Comparison of ENCODE assay signal across 17 cellular contexts in genomic region chr2:199303814-199304213, GRCh38.
DNase-seq lines count a peak whose midpoint lies in the region; ATAC-seq and TF ChIP-seq lines count a peak whose summit lies in the region.
"Had no signal": no experiment of that assay in that cellular context is flagged by ENCODE, and none has a peak within 500 bp of the region (broad histone marks: within the 10 kb centered on the region; RNA-seq: fewer than 3 reads in every experiment).

No MANE protein-coding gene starts in this region.

- no peaks in the 10 kb centered on the region for H3K9me3 ChIP-seq in lower lobe of right lung
- H3K9me3 ChIP-seq: BE2C, HAP-1 had no signal

- ATAC-seq in lower lobe of right lung (no peak), HG03432 (IDR thresholded peaks at IDR 0.05; ENCODE audit: unreplicated experiment) (no peak)
- ATAC-seq: naive thymus-derived CD8-positive, alpha-beta T cell; SK-N-SH treated with all-trans-retinoic acid at 6 μM for 48 hours; stimulated activated naive CD8-positive, alpha-beta T cell treated with anti-CD3 and anti-CD28 coated beads, Interleukin-15, Interleukin-2, amounts not matched to agents 100 U/mL and 50 U/mL, for 24 hours had no signal

- H3K27ac ChIP-seq in lower lobe of right lung: no peak overlapping the region

- intact Hi-C loops in lower lobe of right lung (cut with DNase I): no loop called here

- H3K36me3 Mint-ChIP-seq in chondrocyte (ENCODE audit: low read depth): peaks cover 4% of the 10 kb centered on the region
- H3K36me3 Mint-ChIP-seq: activated CD4-positive, alpha-beta memory T cell treated with anti-CD3 and anti-CD28 coated beads for 36 hours; activated naive CD4-positive, alpha-beta T cell treated with anti-CD3 and anti-CD28 coated beads, Interleukin-2, amount 50 U/mL, for 24 hours; naive thymus-derived CD8-positive, alpha-beta T cell had no signal

- H3K9me3 Mint-ChIP-seq in chondrocyte (ENCODE audit: low read depth): no peaks in the 10 kb centered on the region
- H3K9me3 Mint-ChIP-seq: activated CD4-positive, alpha-beta memory T cell treated with anti-CD3 and anti-CD28 coated beads for 36 hours; activated naive CD4-positive, alpha-beta T cell treated with anti-CD3 and anti-CD28 coated beads, Interleukin-2, amount 50 U/mL, for 24 hours; naive thymus-derived CD8-positive, alpha-beta T cell had no signal

- no peak overlapping the region for H3K4me3 ChIP-seq in lower lobe of right lung
- H3K4me3 ChIP-seq: HAP-1 had no signal

- no peaks in the 10 kb centered on the region for H3K36me3 ChIP-seq in lower lobe of right lung
- H3K36me3 ChIP-seq: BE2C, HAP-1 had no signal

- H3K4me1 ChIP-seq in lower lobe of right lung: no peaks in the 10 kb centered on the region
- H3K4me1 ChIP-seq: HAP-1 had no signal

- no peaks in the 10 kb centered on the region for H3K27me3 ChIP-seq in lower lobe of right lung (ENCODE audit: low read depth)
- H3K27me3 ChIP-seq: BE2C had no signal

- peaks cover 11% of the 10 kb centered on the region for H3K4me1 Mint-ChIP-seq in chondrocyte (ENCODE audit: low read depth)
- H3K4me1 Mint-ChIP-seq: activated naive CD4-positive, alpha-beta T cell treated with anti-CD3 and anti-CD28 coated beads, Interleukin-2, amount 50 U/mL, for 24 hours; naive thymus-derived CD8-positive, alpha-beta T cell had no signal

- H3K27me3 Mint-ChIP-seq in chondrocyte (ENCODE audit: low read depth): no peaks in the 10 kb centered on the region
- H3K27me3 Mint-ChIP-seq: activated CD4-positive, alpha-beta memory T cell treated with anti-CD3 and anti-CD28 coated beads for 36 hours had no signal

- peak overlapping the region; percentile 61 for H3K27ac Mint-ChIP-seq in chondrocyte (ENCODE audit: unreplicated experiment)
- H3K27ac Mint-ChIP-seq: activated CD4-positive, alpha-beta memory T cell treated with anti-CD3 and anti-CD28 coated beads for 36 hours; activated naive CD4-positive, alpha-beta T cell treated with anti-CD3 and anti-CD28 coated beads, Interleukin-2, amount 50 U/mL, for 24 hours; naive thymus-derived CD8-positive, alpha-beta T cell had no signal

- DNase-seq in AG08396 (ENCODE audit: low spot score) (peak; percentile 86), M059J (ENCODE audit: low read depth) (peak; percentile 98), chondrocyte (ENCODE audit: low spot score) (no peak), lung microvascular endothelial cell (ENCODE audit: low read depth in 2 of 2) (peak; percentile 96 to 99), lower lobe of right lung (no peak), NCI-H526 (lab: John Stamatoyannopoulos, UW) (no peak)
- DNase-seq in stimulated activated CD4-positive, alpha-beta T cell treated with anti-CD3 and anti-CD28 coated beads, Interleukin-12 subunit alpha, Interleukin-12 subunit beta, amount 100 ng/mL, for 4 hours: no peak
- DNase-seq: activated CD4-positive, alpha-beta memory T cell treated with anti-CD3 and anti-CD28 coated beads for 36 hours; BE2C; GF-D8; naive thymus-derived CD8-positive, alpha-beta T cell; NCI-H446 treated with DMSO at 0.1 percent for 48 hours; stimulated activated naive CD8-positive, alpha-beta T cell treated with anti-CD3 and anti-CD28 coated beads, Interleukin-15, Interleukin-2, amounts not matched to agents 100 U/mL and 50 U/mL, for 24 hours had no signal

- H3K4me3 Mint-ChIP-seq in chondrocyte (ENCODE audit: unreplicated experiment): no peak overlapping the region
- H3K4me3 Mint-ChIP-seq: activated CD4-positive, alpha-beta memory T cell treated with anti-CD3 and anti-CD28 coated beads for 36 hours; activated naive CD4-positive, alpha-beta T cell treated with anti-CD3 and anti-CD28 coated beads, Interleukin-2, amount 50 U/mL, for 24 hours; naive thymus-derived CD8-positive, alpha-beta T cell had no signal

- no peak for TF ChIP-seq CTCF in chondrocyte (IDR thresholded peaks at IDR 0.05)
- TF ChIP-seq CTCF in lower lobe of right lung (IDR thresholded peaks at IDR 0.05): no peak

Comparison
In these comparisons a context has a peak if more than half of its experiments do, and no peak if none do; other contexts are left out.
1. DNase-seq: peak in AG08396 (single experiment), M059J (single experiment) and lung microvascular endothelial cell (2 of 2); none in chondrocyte (single experiment), lower lobe of right lung (single experiment), NCI-H526 (0 of 2) and stimulated activated CD4-positive, alpha-beta T cell treated with anti-CD3 and anti-CD28 coated beads, Interleukin-12 subunit alpha, Interleukin-12 subunit beta, amount 100 ng/mL, for 4 hours (single experiment).